8 cellular contexts compared by ENCODE assay signal in the genomic region with DNA sequence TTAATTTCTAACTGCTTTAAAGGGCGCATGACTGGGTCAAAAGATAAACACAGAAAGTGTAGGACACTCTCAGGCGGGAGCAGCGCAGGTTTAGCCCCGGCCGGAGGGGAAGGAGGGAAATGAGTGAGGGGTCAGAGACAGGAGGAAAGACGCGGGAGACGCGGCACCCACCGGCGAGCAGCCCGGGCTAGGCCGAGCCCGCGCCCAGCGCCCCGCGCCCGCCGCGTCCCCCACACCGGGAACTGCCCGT. TPM values are rescaled to one million over a fixed set of nuclear protein-coding genes. Genes with fewer than 3 reads are reported as not detected.
DNase-seq lines count a peak whose midpoint lies in the region; ATAC-seq and TF ChIP-seq lines count a peak whose summit lies in the region.

No MANE protein-coding gene starts in this region.

- peak overlapping the region; percentile 19; the same call in 1 of the 2 replicates for H3K27ac ChIP-seq in SJCRH30
- H3K27ac ChIP-seq in foreskin keratinocyte, result peak overlapping the region; percentile 54
- H3K27ac ChIP-seq in skeletal muscle tissue (ENCODE audit: low read depth, low read length), result peak overlapping the region; percentile 77

- peak overlapping the region; percentile 78 to 85 (median 81) for H3K9ac ChIP-seq in skeletal muscle tissue (ENCODE audit: low read depth in 1 of 3, low read length in 3 of 3)

- H3K4me1 ChIP-seq in SJCRH30 (no peaks in the 10 kb centered on the region; the same call in 1 of the 2 replicates), foreskin keratinocyte (peaks cover 4% of the 10 kb centered on the region), skeletal muscle tissue (ENCODE audit: control insufficient read depth in 3 of 3, insufficient read depth in 3 of 3, low read length in 3 of 3) (peaks cover 2 to 18% (median 13%) of the 10 kb centered on the region in 3 donors)

- peak overlapping the region; percentile 69 for H3K4me3 ChIP-seq in AG04449 (ENCODE audit: low read depth, low read length)
- H3K4me3 ChIP-seq in SJCRH30, result peak overlapping the region; percentile 78
- H3K4me3 ChIP-seq in skeletal muscle tissue (ENCODE audit: low read length in 3 of 3), result peak overlapping the region; percentile 75 to 89 (median 82)

- POLR2A ChIA-PET in AG04449 (lab: Yijun Ruan, JAX), result no interaction called here

- no peak for TF ChIP-seq CTCF in AG04449 (IDR thresholded peaks at IDR 0.05; ENCODE audit: insufficient read depth, low read length, missing control alignments)
- TF ChIP-seq CTCF in foreskin keratinocyte (conservative IDR thresholded peaks at IDR 0.05), result no peak

- CTCF ChIA-PET in AG04449 (lab: Yijun Ruan, JAX), result no interaction called here

- peak; percentile 30 for ATAC-seq in GM19372 (IDR thresholded peaks at IDR 0.05; ENCODE audit: low read depth, unreplicated experiment)
- ATAC-seq in foreskin keratinocyte, result no peak
- ATAC-seq in HG03280 (IDR thresholded peaks at IDR 0.05; ENCODE audit: unreplicated experiment), result no peak
- no peak for ATAC-seq in HG03025 (IDR thresholded peaks at IDR 0.05; ENCODE audit: low FRiP score, unreplicated experiment)

- H3K9me3 ChIP-seq in SJCRH30 (replicated peaks) (no peaks in the 10 kb centered on the region), skeletal muscle tissue (ENCODE audit: control insufficient read depth in 3 of 3, low read length in 3 of 3) (no peaks in the 10 kb centered on the region)

- H3K36me3 ChIP-seq in SJCRH30, result no peaks in the 10 kb centered on the region
- H3K36me3 ChIP-seq in skeletal muscle tissue (ENCODE audit: control insufficient read depth in 3 of 3, insufficient read depth in 3 of 3, low read length in 3 of 3), result no peaks in the 10 kb centered on the region

- DNase-seq in AG04449 (ENCODE audit: low read depth, low spot score) (no peak), SJCRH30 (peak; percentile 40 to 54), foreskin keratinocyte (no peak), dermis blood vessel endothelial cell (no peak)

- no peaks in the 10 kb centered on the region for H3K27me3 ChIP-seq in SJCRH30
- H3K27me3 ChIP-seq in foreskin keratinocyte, result no peaks in the 10 kb centered on the region
- H3K27me3 ChIP-seq in skeletal muscle tissue (ENCODE audit: control insufficient read depth in 3 of 3, insufficient read depth in 3 of 3, low read length in 3 of 3), result no peaks in the 10 kb centered on the region

RNA-seq across cellular contexts. Expression of gene GXYLT1, which starts 0.6 kb away (rescaled TPM):
- total RNA-seq in SJCRH30 (2014; rRNA removed; shearing (Covaris generic)), result 43.6 and 48.9 TPM in 2 replicates
- total RNA-seq in foreskin keratinocyte, result 9.4 and 9.7 TPM in 2 replicates
- polyA plus RNA-seq in foreskin keratinocyte, result 3.4 and 3.7 TPM in 2 replicates
- total RNA-seq in skeletal muscle tissue, result 11.5 TPM
- 25.2 and 44.2 TPM in 2 replicates for total RNA-seq in dermis blood vessel endothelial cell

Comparison
In these comparisons a context has a peak if more than half of its experiments do, and no peak if none do; other contexts are left out.
1. DNase-seq: peak in SJCRH30 (2 of 2); none in AG04449 (single experiment), foreskin keratinocyte (0 of 2) and dermis blood vessel endothelial cell (single experiment).
2. H3K27ac ChIP-seq: peak in every context shown above with its lines; median percentile 77 in skeletal muscle tissue; 54 in foreskin keratinocyte; 19 in SJCRH30.
3. Peak in every context shown above with its lines, with median percentiles within 50 percentile points of each other: H3K4me3 ChIP-seq.